In genomic region chr10:7787150-7787856, GRCh38 we compare ENCODE assay signal across 1 cellular context.
A peak's percentile ranks its signal among the peaks of the same experiment; 100 is the strongest.
TF ChIP-seq lines count a peak whose summit lies in the region.

No MANE protein-coding gene starts in this region.

TF ChIP-seq in H1, 55 proteins besides CTCF, POLR2A, EP300 and RAD21:
- no peak for TF ChIP-seq SRF (IDR thresholded peaks at IDR 0.05; ENCODE audit: low read depth, low read length)
- no peak for TF ChIP-seq KDM1A (IDR thresholded peaks at IDR 0.05; ENCODE audit: borderline replicate concordance, low read length)
- TF ChIP-seq RNF2 (IDR thresholded peaks at IDR 0.05; ENCODE audit: borderline replicate concordance, low read depth, low read length, missing control alignments, poor library complexity, severe bottlenecking): no peak
- no peak for TF ChIP-seq KDM4A (IDR thresholded peaks at IDR 0.05; ENCODE audit: low read depth, low read length, severe bottlenecking)
- 0 out of 2 replicates have a peak, but pooled peaks have one; percentile 4 for TF ChIP-seq KDM5A (IDR thresholded peaks at IDR 0.05; ENCODE audit: low read length)
- TF ChIP-seq BCL11A (IDR thresholded peaks at IDR 0.05; ENCODE audit: low read depth in 2 of 2, low read length in 2 of 2): no peak
- no peak for TF ChIP-seq RBBP5 (IDR thresholded peaks at IDR 0.05; ENCODE audit: borderline replicate concordance, low read depth, low read length)
- peak; percentile 29 for TF ChIP-seq TAF7 (optimal IDR thresholded peaks at IDR 0.05; ENCODE audit: borderline replicate concordance, low read depth, low read length)
- no peak for TF ChIP-seq SP2 (IDR thresholded peaks at IDR 0.05; ENCODE audit: low read length)
- no peak for TF ChIP-seq HDAC6 (IDR thresholded peaks at IDR 0.05; ENCODE audit: low read depth, low read length)
